Comparison of ENCODE assay signal across 8 cellular contexts in the genomic region with DNA sequence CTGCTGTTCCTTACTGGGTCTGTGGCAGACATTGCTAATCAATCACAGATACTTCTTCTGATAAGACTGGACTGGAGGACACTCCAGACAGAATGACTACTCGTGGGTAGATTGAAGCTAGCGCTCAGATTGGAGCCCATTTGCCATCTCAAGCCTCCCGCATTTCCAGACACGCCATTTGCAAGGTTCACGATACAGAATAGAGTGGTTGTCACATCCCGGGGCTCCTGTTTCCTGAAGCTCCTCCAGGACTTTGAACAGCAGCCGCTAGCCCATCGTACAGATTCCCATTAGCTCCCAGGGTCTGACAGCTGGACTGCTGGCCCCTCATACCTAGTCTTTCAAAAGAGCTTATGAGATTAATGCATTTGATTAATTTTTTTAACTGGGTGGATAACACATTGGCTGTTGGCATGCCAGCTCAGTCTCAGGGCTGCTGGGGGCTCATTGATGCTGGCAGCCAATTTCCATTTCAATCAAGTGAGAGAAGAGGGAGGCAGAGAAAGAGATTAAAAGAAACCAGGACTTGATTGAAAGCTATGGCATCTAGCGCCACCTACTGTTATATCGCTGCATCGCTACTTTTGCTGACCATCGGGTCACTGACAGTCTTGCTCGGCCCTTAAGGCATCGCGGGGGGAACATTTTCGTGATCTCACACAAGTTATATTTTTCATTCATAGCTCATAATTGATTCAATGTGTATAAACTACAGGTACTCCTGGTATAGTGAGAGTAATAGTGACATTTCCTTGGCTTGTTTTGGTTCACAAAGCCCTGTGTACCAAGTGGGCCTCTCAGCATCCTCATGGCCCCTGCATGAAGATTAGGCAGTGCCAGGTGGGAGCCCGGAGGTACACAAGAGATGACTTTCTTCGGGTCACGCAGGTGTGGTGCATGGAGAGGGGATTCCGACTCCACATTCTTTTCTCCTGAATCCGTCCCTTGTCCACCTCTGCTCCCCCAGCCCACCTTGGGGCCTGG.
DNase-seq lines count a peak whose midpoint lies in the region; ATAC-seq, FAIRE-seq and TF ChIP-seq lines count a peak whose summit lies in the region.

No MANE protein-coding gene starts in this region.

- H3K14ac ChIP-seq in IMR-90 (replicated peaks; ENCODE audit: low read depth, low read length), result no peak overlapping the region

- no peak overlapping the region for H4K5ac ChIP-seq in IMR-90 (ENCODE audit: low read depth, low read length)

- TF ChIP-seq EP300 in K562 (IDR thresholded peaks at IDR 0.05; ENCODE audit: low read length), result no peak

- H3K4me1 ChIP-seq in IMR-90 (ENCODE audit: control insufficient read depth, insufficient read depth, low read length) (no peaks in the 10 kb centered on the region), NT2/D1 (ENCODE audit: insufficient read depth, insufficient read length) (peaks cover 3% of the 10 kb centered on the region), K562 (replicated peaks in 1 of 2; ENCODE audit: control insufficient read depth in 2 of 2, insufficient read depth in 2 of 2, low read length in 2 of 2) (no peaks in the 10 kb centered on the region), iPS-20b (ENCODE audit: insufficient read depth, low read length) (peaks cover 4% of the 10 kb centered on the region; the same call in 1 of the 2 replicates)

- no peaks in the 10 kb centered on the region for H3K9me1 ChIP-seq in IMR-90 (ENCODE audit: insufficient read depth, low read length)
- H3K9me1 ChIP-seq in K562 (ENCODE audit: control insufficient read depth, insufficient read depth, low read length), result no peaks in the 10 kb centered on the region

- intact Hi-C loops in IMR-90 (cut with micrococcal nuclease) (loop anchor here (1.0 kb wide), 2 partner anchors 298 to 1008 kb away; no protein-coding TSS in a partner anchor), K562 (cut with micrococcal nuclease) (loop anchor here (1.0 to 5.0 kb wide), 3 partner anchors 298 to 1006 kb away; no protein-coding TSS in a partner anchor)

- H3K27me3 ChIP-seq in IMR-90 (ENCODE audit: control insufficient read depth, insufficient read depth, low read length) (no peaks in the 10 kb centered on the region), NT2/D1 (ENCODE audit: insufficient read depth, insufficient read length) (peaks cover 8% of the 10 kb centered on the region), K562 (ENCODE audit: control insufficient read depth in 2 of 2, insufficient read depth in 2 of 2, low read length in 2 of 2) (peaks cover 0 to 5% of the 10 kb centered on the region in 2 experiments; a peak in 2 of 5 replicates), iPS-20b (ENCODE audit: insufficient read depth, low read length) (no peaks in the 10 kb centered on the region)

- no peak overlapping the region for H3K56ac ChIP-seq in IMR-90 (ENCODE audit: extremely low read depth, insufficient read depth, low read length)

- no peak overlapping the region for H2BK120ac ChIP-seq in IMR-90 (ENCODE audit: low read depth, low read length)

- H4K20me1 ChIP-seq in IMR-90 (ENCODE audit: insufficient read depth, low read length) (no peaks in the 10 kb centered on the region), K562 (replicated peaks; ENCODE audit: control insufficient read depth, insufficient read depth, low read length) (0 out of 2 replicates have a peak, but pooled peaks cover 3% of the 10 kb centered on the region)

- POLR2A ChIA-PET in IMR-90 (lab: Charles Lee; ENCODE audit: unreplicated experiment), result no interaction called here
- POLR2A ChIA-PET in K562 (lab: Yijun Ruan, JAX), result no interaction called here

- no peak overlapping the region for H2AK5ac ChIP-seq in IMR-90 (ENCODE audit: low read depth, low read length)

- H3K79me1 ChIP-seq in IMR-90 (ENCODE audit: low read depth in 1 of 2, low read length in 2 of 2), result no peaks in the 10 kb centered on the region

- no peak overlapping the region for H4K91ac ChIP-seq in IMR-90 (ENCODE audit: insufficient read depth, low read depth, low read length)

- WGBS in IMR-90 (ENCODE audit: extremely low coverage in 2 of 2, insufficient read length in 1 of 2), 2 experiments, result 44% methylated on average over 3 of the region's 21 CpGs; no CpG with 5 or more reads in 1 of the 2 experiments
- WGBS in K562 (ENCODE audit: insufficient coverage, low coverage, missing lambda C conversion rate), result 3% methylated on average over 21 of the region's 21 CpGs

- no peak overlapping the region for H2BK5ac ChIP-seq in IMR-90 (ENCODE audit: low read depth, low read length, poor library complexity, severe bottlenecking)

- no peaks in the 10 kb centered on the region for H3K9me3 ChIP-seq in IMR-90 (ENCODE audit: control insufficient read depth, insufficient read depth, low read length)
- no peaks in the 10 kb centered on the region for H3K9me3 ChIP-seq in NT2/D1 (ENCODE audit: insufficient read depth, low read length)
- H3K9me3 ChIP-seq in K562 (replicated peaks; ENCODE audit: control insufficient read depth, insufficient read depth, low read depth, low read length), result no peaks in the 10 kb centered on the region
- no peaks in the 10 kb centered on the region for H3K9me3 ChIP-seq in iPS-20b (ENCODE audit: insufficient read depth, low read depth, low read length)

- TF ChIP-seq RAD21 in IMR-90 (IDR thresholded peaks at IDR 0.05; ENCODE audit: low read length), result peak; percentile 86
- peak; percentile 51 to 77 for TF ChIP-seq RAD21 in K562 (CRISPR knock-in tag; conservative IDR thresholded peaks at IDR 0.05 in 1 of 2, IDR thresholded peaks at IDR 0.05 in 1 of 2)

- TF ChIP-seq CTCF in IMR-90 (conservative IDR thresholded peaks at IDR 0.05; ENCODE audit: low read depth, low read length) (peak; percentile 81), K562 (IDR thresholded peaks at IDR 0.05 in 2 of 3, conservative IDR thresholded peaks at IDR 0.05 in 1 of 3; ENCODE audit: insufficient read depth in 2 of 3, low read depth in 1 of 3, low read length in 3 of 3) (peak; percentile 76 to 87 (median 85))

- H3K79me2 ChIP-seq in K562 (ENCODE audit: control insufficient read depth, insufficient read depth, low read length), result no peaks in the 10 kb centered on the region

- H3K4me3 ChIP-seq in IMR-90 (ENCODE audit: insufficient read depth, low read depth, low read length) (no peak overlapping the region), NT2/D1 (ENCODE audit: insufficient read length, low read depth) (no peak overlapping the region), K562 (no peak overlapping the region), iPS-20b (ENCODE audit: low read length) (peak overlapping the region; percentile 55; the same call in 1 of the 2 replicates)

- H3K4me2 ChIP-seq in IMR-90 (ENCODE audit: low read depth, low read length) (no peak overlapping the region), K562 (ENCODE audit: insufficient read depth, low read length) (no peak overlapping the region)

- BruUV-seq in IMR-90 (replicated peaks; lab: Mats Ljungman, UMichigan) (no TSS peak), K562 (replicated peaks; lab: Mats Ljungman, UMichigan) (no TSS peak)

- FAIRE-seq in K562 (lab: Jason Lieb, UNC), result peak; percentile 92

- ATAC-seq in IMR-90 (ENCODE audit: low read depth), result peak; percentile 77
- peak; percentile 79 for ATAC-seq in K562
- no peak for ATAC-seq in HG02973 (IDR thresholded peaks at IDR 0.05; ENCODE audit: unreplicated experiment)

- peak; percentile 55 for DNase-seq in ELR (ENCODE audit: low read depth)
- DNase-seq in IMR-90, result peak; percentile 59
- DNase-seq in NT2/D1 (ENCODE audit: low read depth, low spot score), result peak; percentile 88
- DNase-seq in K562 (ENCODE audit: extremely low read depth in 1 of 4, low spot score in 3 of 4), result peak; percentile 65 to 75 (median 73)
- DNase-seq in stimulated activated CD4-positive, alpha-beta T cell treated with anti-CD3 and anti-CD28 coated beads, Interleukin-15, amount 100 ng/mL, for 48 hours (ENCODE audit: low read depth in 2 of 2), result peak; percentile 10 to 23
- no peak for DNase-seq in stimulated activated naive CD4-positive, alpha-beta T cell treated with Interleukin-2 at 50 U/mL for 16 hours (lab: John Stamatoyannopoulos, UW)

- H3K9ac ChIP-seq in IMR-90 (ENCODE audit: low read depth, low read length) (no peak overlapping the region), NT2/D1 (ENCODE audit: insufficient read length, low read depth) (no peak overlapping the region), K562 (ENCODE audit: insufficient read depth in 1 of 2, low read depth in 2 of 2, low read length in 2 of 2) (no peak overlapping the region), iPS-20b (ENCODE audit: low read depth, low read length) (no peak overlapping the region)

- dilution Hi-C loops in IMR-90 (cut with HindIII; ENCODE audit: low sequenced_read_pairs, unreplicated experiment), result no loop called here

- no peaks in the 10 kb centered on the region for H3K36me3 ChIP-seq in IMR-90 (ENCODE audit: control insufficient read depth, insufficient read depth, low read length)
- no peaks in the 10 kb centered on the region for H3K36me3 ChIP-seq in NT2/D1 (ENCODE audit: insufficient read depth, insufficient read length, low read length)
- no peaks in the 10 kb centered on the region for H3K36me3 ChIP-seq in K562 (ENCODE audit: control insufficient read depth, insufficient read depth, low read length)
- no peaks in the 10 kb centered on the region for H3K36me3 ChIP-seq in iPS-20b (ENCODE audit: insufficient read depth, low read depth, low read length)

- no peak overlapping the region for H2BK20ac ChIP-seq in IMR-90 (ENCODE audit: low read depth, low read length)

- in situ Hi-C loops in IMR-90 (cut with MboI; ENCODE audit: low sequenced_read_pairs), result no loop called here
- in situ Hi-C loops in K562 (cut with MboI), result no loop called here

- no peak overlapping the region for H3K18ac ChIP-seq in IMR-90 (ENCODE audit: low read depth, low read length)

- no peak overlapping the region for H3K23ac ChIP-seq in IMR-90 (ENCODE audit: low read depth, low read length)

- CTCF ChIA-PET in IMR-90 (lab: Yijun Ruan, JAX) (interaction anchor here (0.7 to 1.1 kb wide), 5 partner anchors 276 to 451 kb away, joined by 3 to 6 read pairs (median 3); no protein-coding TSS in a partner anchor), K562 (lab: Yijun Ruan, JAX; ENCODE audit: low intra/inter-chr PET ratio) (interaction anchor here (0.8 to 1.4 kb wide), 5 partner anchors 85 to 699 kb away, joined by 3 to 8 read pairs (median 3); no protein-coding TSS in a partner anchor)

- no peak overlapping the region for H4K8ac ChIP-seq in IMR-90 (ENCODE audit: low read depth in 2 of 2, low read length in 2 of 2)

- no peak overlapping the region for H3K27ac ChIP-seq in IMR-90 (ENCODE audit: insufficient read depth, low read length)
- no peak overlapping the region for H3K27ac ChIP-seq in K562 (ENCODE audit: extremely low read depth, low read depth, low read length)
- H3K27ac ChIP-seq in iPS-20b (ENCODE audit: low read length), result no peak overlapping the region

- H2AFZ ChIP-seq in IMR-90 (replicated peaks; ENCODE audit: low read length, poor library complexity) (no peak overlapping the region), K562 (ENCODE audit: low read depth, low read length) (no peak overlapping the region)

- H2BK15ac ChIP-seq in IMR-90 (ENCODE audit: low read depth, low read length), result no peak overlapping the region

- H2AK9ac ChIP-seq in IMR-90 (replicated peaks; ENCODE audit: low read depth, low read length, poor library complexity), result no peak overlapping the region

- TF ChIP-seq POLR2A in IMR-90 (IDR thresholded peaks at IDR 0.05; ENCODE audit: low read depth, low read length) (no peak), K562 (conservative IDR thresholded peaks at IDR 0.05) (no peak)

- no peak overlapping the region for H3K4ac ChIP-seq in IMR-90 (ENCODE audit: low read depth, low read length)
